7 cellular contexts compared by ENCODE assay signal in the genomic region with DNA sequence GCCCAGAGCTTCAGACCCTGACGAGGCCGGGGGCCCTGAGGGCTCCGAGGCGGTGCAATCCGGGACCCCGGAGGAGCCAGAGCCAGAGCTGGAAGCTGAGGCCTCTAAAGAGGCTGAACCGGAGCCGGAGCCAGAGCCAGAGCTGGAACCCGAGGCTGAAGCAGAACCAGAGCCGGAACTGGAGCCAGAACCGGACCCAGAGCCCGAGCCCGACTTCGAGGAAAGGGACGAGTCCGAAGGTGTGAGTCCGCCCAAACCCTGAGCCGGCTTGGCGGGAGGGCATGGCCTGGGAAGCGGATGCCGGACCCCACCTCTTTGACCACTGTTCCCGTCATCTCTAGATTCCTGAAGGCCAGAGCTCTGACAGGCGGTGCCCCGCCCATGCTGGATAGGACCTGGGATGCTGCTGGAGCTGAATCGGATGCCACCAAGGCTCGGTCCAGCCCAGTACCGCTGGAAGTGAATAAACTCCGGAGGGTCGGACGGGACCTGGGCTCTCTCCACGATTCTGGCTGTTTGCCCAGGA. TPM values are rescaled to one million over a fixed set of nuclear protein-coding genes. Genes with fewer than 3 reads are reported as not detected.
A peak's percentile ranks its signal among the peaks of the same experiment; 100 is the strongest.
DNase-seq lines count a peak whose midpoint lies in the region; TF ChIP-seq lines count a peak whose summit lies in the region.
"Had no signal": no experiment of that assay in that cellular context is flagged by ENCODE, and none has a peak within 500 bp of the region (broad histone marks: within the 10 kb centered on the region; RNA-seq: fewer than 3 reads in every experiment).

No MANE protein-coding gene starts in this region.

- H3K27ac Mint-ChIP-seq in activated CD4-positive, alpha-beta memory T cell treated with anti-CD3 and anti-CD28 coated beads, Interleukin-2, amount 10 ng/mL, durations not matched to agents 7 days and 5 days, result no peak overlapping the region
- no peak overlapping the region for H3K27ac Mint-ChIP-seq in activated CD4-positive, alpha-beta memory T cell treated with anti-CD3 and anti-CD28 coated beads for 36 hours

- H3K27me3 ChIP-seq in thymus (ENCODE audit: control insufficient read depth, insufficient read depth), result peaks cover 74% of the 10 kb centered on the region

- H3K27me3 Mint-ChIP-seq in activated CD4-positive, alpha-beta memory T cell treated with anti-CD3 and anti-CD28 coated beads, Interleukin-2, amount 10 ng/mL, durations not matched to agents 7 days and 5 days, result peaks cover 34% of the 10 kb centered on the region
- peaks cover 25% of the 10 kb centered on the region for H3K27me3 Mint-ChIP-seq in activated CD4-positive, alpha-beta memory T cell treated with anti-CD3 and anti-CD28 coated beads for 36 hours

- peaks cover 10% of the 10 kb centered on the region for H3K4me1 ChIP-seq in thymus (ENCODE audit: control insufficient read depth, insufficient read depth, low read length)

- peaks cover 42% of the 10 kb centered on the region for H3K36me3 Mint-ChIP-seq in activated CD4-positive, alpha-beta memory T cell treated with anti-CD3 and anti-CD28 coated beads, Interleukin-2, amount 10 ng/mL, durations not matched to agents 7 days and 5 days (ENCODE audit: low read depth)
- no peaks in the 10 kb centered on the region for H3K36me3 Mint-ChIP-seq in activated CD4-positive, alpha-beta memory T cell treated with anti-CD3 and anti-CD28 coated beads for 36 hours
- H3K36me3 Mint-ChIP-seq: CD4-positive, CD25-positive, alpha-beta regulatory T cell had no signal

- H3K27ac ChIP-seq in thymus (ENCODE audit: low read depth), result no peak overlapping the region

- intact Hi-C loops in activated CD4-positive, alpha-beta memory T cell treated with anti-CD3 and anti-CD28 coated beads for 36 hours (cut with micrococcal nuclease), result loop anchor here (1.0 to 10.0 kb wide), 2 partner anchors 9 to 910 kb away; a partner anchor contains a TSS

- H3K9me3 Mint-ChIP-seq in activated CD4-positive, alpha-beta memory T cell treated with anti-CD3 and anti-CD28 coated beads, Interleukin-2, amount 10 ng/mL, durations not matched to agents 7 days and 5 days, result no peaks in the 10 kb centered on the region
- H3K9me3 Mint-ChIP-seq in activated CD4-positive, alpha-beta memory T cell treated with anti-CD3 and anti-CD28 coated beads for 36 hours, result no peaks in the 10 kb centered on the region

- peaks cover 2% of the 10 kb centered on the region for H3K9me3 ChIP-seq in thymus (ENCODE audit: control insufficient read depth)

- DNase-seq in activated CD4-positive, alpha-beta memory T cell treated with anti-CD3 and anti-CD28 coated beads, Interleukin-2, amount 10 ng/mL, durations not matched to agents 7 days and 5 days, result no peak
- DNase-seq in activated CD4-positive, alpha-beta memory T cell treated with anti-CD3 and anti-CD28 coated beads for 36 hours, result no peak
- DNase-seq in fibroblast of pulmonary artery (ENCODE audit: low read depth) (no peak), foreskin melanocyte (no peak)
- DNase-seq in activated CD4-positive, alpha-beta T cell treated with anti-CD3 and anti-CD28 coated beads for 48 hours, result no peak

- peak overlapping the region; percentile 52 for H3K4me3 ChIP-seq in fibroblast of pulmonary artery (replicated peaks; ENCODE audit: low read depth, low read length)
- peak overlapping the region; percentile 20 for H3K4me3 ChIP-seq in thymus (ENCODE audit: low read length)

- peak overlapping the region; percentile 78 for H3K4me3 Mint-ChIP-seq in activated CD4-positive, alpha-beta memory T cell treated with anti-CD3 and anti-CD28 coated beads, Interleukin-2, amount 10 ng/mL, durations not matched to agents 7 days and 5 days
- no peak overlapping the region for H3K4me3 Mint-ChIP-seq in activated CD4-positive, alpha-beta memory T cell treated with anti-CD3 and anti-CD28 coated beads for 36 hours

- 33% methylated on average over 31 of the region's 31 CpGs for WGBS in thymus

- H3K4me1 Mint-ChIP-seq in activated CD4-positive, alpha-beta memory T cell treated with anti-CD3 and anti-CD28 coated beads, Interleukin-2, amount 10 ng/mL, durations not matched to agents 7 days and 5 days, result peaks cover 61% of the 10 kb centered on the region
- peaks cover 38% of the 10 kb centered on the region for H3K4me1 Mint-ChIP-seq in activated CD4-positive, alpha-beta memory T cell treated with anti-CD3 and anti-CD28 coated beads for 36 hours (ENCODE audit: low read depth)

- CTCF ChIA-PET in activated CD4-positive, alpha-beta memory T cell treated with anti-CD3 and anti-CD28 coated beads, Interleukin-2, amount 10 ng/mL, durations not matched to agents 7 days and 5 days (lab: Charles Lee), result interaction anchor here (1.0 to 4.2 kb wide), 7 partner anchors 8 to 157 kb away, joined by 3 to 15 read pairs (median 5); no protein-coding TSS in a partner anchor
- CTCF ChIA-PET in activated CD4-positive, alpha-beta memory T cell treated with anti-CD3 and anti-CD28 coated beads for 36 hours (lab: Charles Lee), result interaction anchor here (0.8 to 5.1 kb wide), 11 partner anchors 10 to 222 kb away, joined by 3 to 39 read pairs (median 7); a partner anchor contains a TSS

- no peaks in the 10 kb centered on the region for H3K36me3 ChIP-seq in thymus (ENCODE audit: control insufficient read depth, insufficient read depth)

- TF ChIP-seq CTCF in fibroblast of pulmonary artery (IDR thresholded peaks at IDR 0.05; ENCODE audit: low read length, missing control alignments), result no peak

- POLR2A ChIA-PET in activated CD4-positive, alpha-beta memory T cell treated with anti-CD3 and anti-CD28 coated beads, Interleukin-2, amount 10 ng/mL, durations not matched to agents 7 days and 5 days (lab: Charles Lee), result interaction anchor here (0.6 to 13.2 kb wide), 6 partner anchors 8 to 199 kb away, joined by 3 to 204 read pairs (median 4); a partner anchor contains a TSS
- POLR2A ChIA-PET in activated CD4-positive, alpha-beta memory T cell treated with anti-CD3 and anti-CD28 coated beads for 36 hours (lab: Charles Lee), result interaction anchor here (0.6 to 1.5 kb wide), 8 partner anchors 10 to 70 kb away, joined by 3 to 4 read pairs (median 4); a partner anchor contains a TSS

RNA-seq across cellular contexts. Expression of a gene that starts 4.4 kb away (rescaled TPM):
- total RNA-seq in activated CD4-positive, alpha-beta memory T cell treated with anti-CD3 and anti-CD28 coated beads, Interleukin-2, amount 10 ng/mL, durations not matched to agents 7 days and 5 days, result 10 to 100 TPM; 35.6 to 36.7 TPM
- total RNA-seq in activated CD4-positive, alpha-beta memory T cell treated with anti-CD3 and anti-CD28 coated beads for 36 hours, result 10 to 100 TPM; 14.8 to 20.1 TPM
- polyA plus RNA-seq in thymus, result 28.2 TPM
- polyA plus RNA-seq: CD4-positive, CD25-positive, alpha-beta regulatory T cell had no signal

RNA-seq across cellular contexts. Expression of a gene that starts 9.0 kb away (rescaled TPM):
- 10 to 100 TPM; 63.9 to 70.9 TPM for total RNA-seq in activated CD4-positive, alpha-beta memory T cell treated with anti-CD3 and anti-CD28 coated beads, Interleukin-2, amount 10 ng/mL, durations not matched to agents 7 days and 5 days
- 10 to 100 TPM; 37.3 to 38.3 TPM for total RNA-seq in activated CD4-positive, alpha-beta memory T cell treated with anti-CD3 and anti-CD28 coated beads for 36 hours
- polyA plus RNA-seq in thymus, result 24.6 TPM

RNA-seq across cellular contexts. Expression of a gene that starts 10.2 kb away (rescaled TPM):
- total RNA-seq in activated CD4-positive, alpha-beta memory T cell treated with anti-CD3 and anti-CD28 coated beads, Interleukin-2, amount 10 ng/mL, durations not matched to agents 7 days and 5 days, result 100 to 1,000 TPM; 107 to 110 TPM
- 10 to 100 TPM; 34.8 to 36.1 TPM for total RNA-seq in activated CD4-positive, alpha-beta memory T cell treated with anti-CD3 and anti-CD28 coated beads for 36 hours
- polyA plus RNA-seq in thymus, result 50.8 TPM
- polyA plus RNA-seq: CD4-positive, CD25-positive, alpha-beta regulatory T cell had no signal

RNA-seq across cellular contexts. Expression of a gene that starts 15.0 kb away (rescaled TPM):
- 10 to 100 TPM; 52.3 to 54.4 TPM for total RNA-seq in activated CD4-positive, alpha-beta memory T cell treated with anti-CD3 and anti-CD28 coated beads, Interleukin-2, amount 10 ng/mL, durations not matched to agents 7 days and 5 days
- 10 to 100 TPM; 24.1 to 25.7 TPM for total RNA-seq in activated CD4-positive, alpha-beta memory T cell treated with anti-CD3 and anti-CD28 coated beads for 36 hours
- polyA plus RNA-seq in thymus, result 12.0 TPM

RNA-seq across cellular contexts. Expression of a gene that starts 15.1 kb away (rescaled TPM):
- total RNA-seq in activated CD4-positive, alpha-beta memory T cell treated with anti-CD3 and anti-CD28 coated beads, Interleukin-2, amount 10 ng/mL, durations not matched to agents 7 days and 5 days, result 10 to 100 TPM; 96.9 to 97.3 TPM
- total RNA-seq in activated CD4-positive, alpha-beta memory T cell treated with anti-CD3 and anti-CD28 coated beads for 36 hours, result 10 to 100 TPM; 41.7 to 43.2 TPM
- 33.9 TPM for polyA plus RNA-seq in thymus
